ENCODE assay signal across 26 cellular contexts in genomic region chr11:134988495-134988894, GRCh38.
"Had no signal": no experiment of that assay in that cellular context is flagged by ENCODE, and none has a peak within 500 bp of the region (broad histone marks: within the 10 kb centered on the region; RNA-seq: fewer than 3 reads in every experiment).

No MANE protein-coding gene starts in this region.

- H3K27me3 Mint-ChIP-seq: dendritic cell treated with granulocyte-macrophage colony-stimulating factor and Interleukin-4, amounts not matched to agents 40 ng/mL and 50 ng/mL, for 4 days had no signal

- DNase-seq: activated CD4-positive, alpha-beta T cell treated with anti-CD3 and anti-CD28 coated beads for 1 hour; activated CD4-positive, alpha-beta T cell treated with anti-CD3 and anti-CD28 coated beads, Interleukin-2, amount 50 U/mL, for 1 hour; activated CD8-positive, alpha-beta T cell treated with anti-CD3 and anti-CD28 coated beads, Interleukin-2, amount 10 ng/mL, durations not matched to agents 7 days and 5 days; activated T-cell treated with anti-CD3 and anti-CD28 coated beads, Interleukin-2, amount 50 U/mL, for 24 hours; aorta; effector CD8-positive, alpha-beta T cell; foreskin melanocyte; glutamatergic neuron; left ventricle myocardium inferior; mammary epithelial cell; midbrain; pancreas; retina; sigmoid colon; stimulated activated CD4-positive, alpha-beta T cell treated with anti-CD3 and anti-CD28 coated beads, Interleukin-15, amount 100 ng/mL, for 24 hours; stomach; trophoblast cell; WERI-Rb-1 had no signal

- H3K4me3 Mint-ChIP-seq: activated CD8-positive, alpha-beta T cell treated with anti-CD3 and anti-CD28 coated beads, Interleukin-2, amount 10 ng/mL, durations not matched to agents 7 days and 5 days; activated T-cell treated with anti-CD3 and anti-CD28 coated beads, Interleukin-2, amount 50 U/mL, for 24 hours; activated T-helper 17 cell treated with anti-CD3 and anti-CD28 coated beads, Interleukin-2, amount 50 U/mL, for 72 hours; brain; dendritic cell treated with granulocyte-macrophage colony-stimulating factor and Interleukin-4, amounts not matched to agents 40 ng/mL and 50 ng/mL, for 4 days; natural killer cell treated with Interleukin-12 subunit alpha and Interleukin-12 subunit beta and Interleukin-15 and Interleukin-18, amount 100 ng/mL, for 72 hours; stimulated activated memory B cell treated with anti-CD40 and anti-IgM and Interleukin-4, amounts not matched to agents 10 μg/mL and 1 μg/mL and 100 μg/mL, for 72 hours had no signal

- H3K4me1 Mint-ChIP-seq: stimulated activated memory B cell treated with anti-CD40 and anti-IgM and Interleukin-4, amounts not matched to agents 10 μg/mL and 1 μg/mL and 100 μg/mL, for 72 hours had no signal

- H3K36me3 Mint-ChIP-seq: activated naive CD4-positive, alpha-beta T cell treated with anti-CD3 and anti-CD28 coated beads, Interleukin-2, amount 50 U/mL, for 72 hours; brain; natural killer cell treated with Interleukin-12 subunit alpha and Interleukin-12 subunit beta and Interleukin-15 and Interleukin-18, amount 100 ng/mL, for 72 hours; stimulated activated memory B cell treated with anti-CD40 and anti-IgM and Interleukin-4, amounts not matched to agents 10 μg/mL and 1 μg/mL and 100 μg/mL, for 72 hours had no signal

- H3K4me1 ChIP-seq: left ventricle myocardium inferior, pancreas, sigmoid colon, stomach, vagina had no signal

- H3K4me3 ChIP-seq: left ventricle myocardium inferior, pancreas, sigmoid colon, smooth muscle cell, stomach, vagina had no signal

- H3K27ac Mint-ChIP-seq: activated CD8-positive, alpha-beta T cell treated with anti-CD3 and anti-CD28 coated beads, Interleukin-2, amount 10 ng/mL, durations not matched to agents 7 days and 5 days; activated naive CD4-positive, alpha-beta T cell treated with anti-CD3 and anti-CD28 coated beads, Interleukin-2, amount 50 U/mL, for 72 hours; activated T-cell treated with anti-CD3 and anti-CD28 coated beads, Interleukin-2, amount 50 U/mL, for 24 hours; activated T-helper 17 cell treated with anti-CD3 and anti-CD28 coated beads, Interleukin-2, amount 50 U/mL, for 72 hours; brain; dendritic cell treated with granulocyte-macrophage colony-stimulating factor and Interleukin-4, amounts not matched to agents 40 ng/mL and 50 ng/mL, for 4 days; natural killer cell treated with Interleukin-12 subunit alpha and Interleukin-12 subunit beta and Interleukin-15 and Interleukin-18, amount 100 ng/mL, for 72 hours; stimulated activated memory B cell treated with anti-CD40 and anti-IgM and Interleukin-4, amounts not matched to agents 10 μg/mL and 1 μg/mL and 100 μg/mL, for 72 hours had no signal

- H3K27ac ChIP-seq: left ventricle myocardium inferior, pancreas, sigmoid colon, stomach, vagina, WERI-Rb-1 had no signal

- H3K36me3 ChIP-seq: left ventricle myocardium inferior, pancreas, sigmoid colon, stomach, vagina, WERI-Rb-1 had no signal

- H3K4me2 ChIP-seq: smooth muscle cell had no signal

- ATAC-seq: activated CD8-positive, alpha-beta T cell treated with anti-CD3 and anti-CD28 coated beads, Interleukin-2, amount 10 ng/mL, durations not matched to agents 7 days and 5 days; activated naive CD4-positive, alpha-beta T cell treated with anti-CD3 and anti-CD28 coated beads, Interleukin-2, amount 50 U/mL, for 72 hours; activated T-helper 17 cell treated with anti-CD3 and anti-CD28 coated beads, Interleukin-2, amount 50 U/mL, for 72 hours; natural killer cell treated with Interleukin-12 subunit alpha and Interleukin-12 subunit beta and Interleukin-15 and Interleukin-18, amount 100 ng/mL, for 72 hours; pancreas had no signal

- H3K27me3 ChIP-seq: pancreas, vagina had no signal

- H3K9me3 Mint-ChIP-seq: activated naive CD4-positive, alpha-beta T cell treated with anti-CD3 and anti-CD28 coated beads, Interleukin-2, amount 50 U/mL, for 72 hours; activated T-cell treated with anti-CD3 and anti-CD28 coated beads, Interleukin-2, amount 50 U/mL, for 24 hours; activated T-helper 17 cell treated with anti-CD3 and anti-CD28 coated beads, Interleukin-2, amount 50 U/mL, for 72 hours; dendritic cell treated with granulocyte-macrophage colony-stimulating factor and Interleukin-4, amounts not matched to agents 40 ng/mL and 50 ng/mL, for 4 days; natural killer cell treated with Interleukin-12 subunit alpha and Interleukin-12 subunit beta and Interleukin-15 and Interleukin-18, amount 100 ng/mL, for 72 hours; stimulated activated memory B cell treated with anti-CD40 and anti-IgM and Interleukin-4, amounts not matched to agents 10 μg/mL and 1 μg/mL and 100 μg/mL, for 72 hours had no signal

- H3K9me3 ChIP-seq: left ventricle myocardium inferior, pancreas, sigmoid colon, stomach, vagina had no signal
